23 cellular contexts compared by ENCODE assay signal in the genomic region with DNA sequence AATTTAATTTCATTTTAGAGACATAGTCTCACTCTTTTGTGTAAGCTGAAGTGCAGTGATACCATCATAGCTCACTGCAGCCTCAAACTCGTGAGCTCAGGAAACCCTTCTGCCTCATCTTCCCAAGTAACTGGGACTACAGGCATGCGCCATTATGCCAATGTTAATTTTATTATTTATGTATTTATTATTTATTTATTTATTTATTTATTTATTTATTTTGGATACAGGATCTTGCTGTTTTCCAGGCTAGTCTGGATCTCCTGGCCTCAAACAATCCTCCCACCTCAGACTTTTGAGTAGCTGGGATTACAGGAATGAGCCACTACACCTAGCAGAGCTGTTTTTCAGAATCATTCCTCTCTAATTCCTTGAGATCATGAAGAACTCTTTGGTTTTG.
A peak's percentile ranks its signal among the peaks of the same experiment; 100 is the strongest.
DNase-seq lines count a peak whose midpoint lies in the region; ATAC-seq and TF ChIP-seq lines count a peak whose summit lies in the region.
"Had no signal": no experiment of that assay in that cellular context is flagged by ENCODE, and none has a peak within 500 bp of the region (broad histone marks: within the 10 kb centered on the region; RNA-seq: fewer than 3 reads in every experiment).

No MANE protein-coding gene starts in this region.

- POLR2A ChIA-PET in HEK293 (lab: Yijun Ruan, JAX): no interaction called here

- H4K20me1 ChIP-seq in KMS-11 (ENCODE audit: insufficient read depth): no peaks in the 10 kb centered on the region
- H4K20me1 ChIP-seq: BLaER1 had no signal

- no peak overlapping the region for H2AFZ ChIP-seq in KMS-11 (ENCODE audit: low read depth)

- peaks cover 20% of the 10 kb centered on the region for H3K4me1 Mint-ChIP-seq in glutamatergic neuron (ENCODE audit: low read depth, unreplicated experiment)
- H3K4me1 Mint-ChIP-seq in stimulated activated effector memory CD8-positive, alpha-beta T cell treated with anti-CD3 and anti-CD28 coated beads, Interleukin-12 subunit alpha, Interleukin-12 subunit beta, amount 100 ng/mL, for 72 hours: no peaks in the 10 kb centered on the region
- H3K4me1 Mint-ChIP-seq: CD14-positive monocyte; CD4-positive, alpha-beta memory T cell; CD4-positive, CD25-positive, alpha-beta regulatory T cell; CD8-positive, alpha-beta memory T cell had no signal

- CTCF ChIA-PET in HEK293 (lab: Yijun Ruan, JAX): no interaction called here

- no peaks in the 10 kb centered on the region for H3K9me3 ChIP-seq in HEK293 (ENCODE audit: control insufficient read depth, insufficient read depth, low read depth, low read length)
- H3K9me3 ChIP-seq: BE2C, BLaER1 had no signal

- peak overlapping the region; percentile 3; the same call in 1 of the 2 replicates for H3K4me2 ChIP-seq in KMS-11
- H3K4me2 ChIP-seq: BLaER1 had no signal

- H3K27ac ChIP-seq in HEK293 (ENCODE audit: extremely low read depth, low read depth, low read length) (no peak overlapping the region), KMS-11 (no peak overlapping the region)
- H3K27ac ChIP-seq: BLaER1 had no signal

- no peaks in the 10 kb centered on the region for H3K27me3 ChIP-seq in KMS-11 (ENCODE audit: insufficient read depth, low read depth)
- H3K27me3 ChIP-seq: BE2C, BLaER1 had no signal

- TF ChIP-seq CTCF in HEK293 (tag by site-specific recombination; IDR thresholded peaks at IDR 0.05): no peak
- TF ChIP-seq CTCF in KMS-11 (conservative IDR thresholded peaks at IDR 0.05; ENCODE audit: low read depth, low read length): no peak
- no peak for TF ChIP-seq CTCF in glutamatergic neuron (IDR thresholded peaks at IDR 0.05; ENCODE audit: partially characterized antibody, unreplicated experiment)

- H3K27ac Mint-ChIP-seq in glutamatergic neuron (ENCODE audit: unreplicated experiment): peak overlapping the region; percentile 35
- H3K27ac Mint-ChIP-seq in stimulated activated effector memory CD8-positive, alpha-beta T cell treated with anti-CD3 and anti-CD28 coated beads, Interleukin-12 subunit alpha, Interleukin-12 subunit beta, amount 100 ng/mL, for 72 hours: no peak overlapping the region
- H3K27ac Mint-ChIP-seq: CD14-positive monocyte; CD4-positive, alpha-beta memory T cell; CD4-positive, CD25-positive, alpha-beta regulatory T cell; CD8-positive, alpha-beta memory T cell had no signal

- H3K4me3 ChIP-seq in HEK293 (ENCODE audit: low read depth, low read length): no peak overlapping the region
- no peak overlapping the region for H3K4me3 ChIP-seq in KMS-11 (IDR thresholded peaks at IDR 0.05; ENCODE audit: insufficient read depth, low read depth, low read length)
- H3K4me3 ChIP-seq: BLaER1, GM12878 had no signal

- peaks cover 5% of the 10 kb centered on the region; the same call in 1 of the 2 replicates for H3K79me2 ChIP-seq in KMS-11 (ENCODE audit: insufficient read depth, low read depth)

- no peak for ATAC-seq in stimulated activated effector memory CD8-positive, alpha-beta T cell treated with anti-CD3 and anti-CD28 coated beads, Interleukin-12 subunit alpha, Interleukin-12 subunit beta, amount 100 ng/mL, for 72 hours
- ATAC-seq: GM12878 had no signal

- no peaks in the 10 kb centered on the region for H3K9me3 Mint-ChIP-seq in glutamatergic neuron (ENCODE audit: unreplicated experiment)
- peaks cover 13% of the 10 kb centered on the region for H3K9me3 Mint-ChIP-seq in stimulated activated effector memory CD8-positive, alpha-beta T cell treated with anti-CD3 and anti-CD28 coated beads, Interleukin-12 subunit alpha, Interleukin-12 subunit beta, amount 100 ng/mL, for 72 hours

- no peaks in the 10 kb centered on the region for H3K36me3 Mint-ChIP-seq in glutamatergic neuron (ENCODE audit: unreplicated experiment)
- H3K36me3 Mint-ChIP-seq in stimulated activated effector memory CD8-positive, alpha-beta T cell treated with anti-CD3 and anti-CD28 coated beads, Interleukin-12 subunit alpha, Interleukin-12 subunit beta, amount 100 ng/mL, for 72 hours: no peaks in the 10 kb centered on the region
- H3K36me3 Mint-ChIP-seq: CD14-positive monocyte; CD4-positive, alpha-beta memory T cell; CD4-positive, CD25-positive, alpha-beta regulatory T cell; CD8-positive, alpha-beta memory T cell had no signal

- H3K36me3 ChIP-seq in HEK293 (ENCODE audit: control insufficient read depth in 2 of 2, insufficient read depth in 1 of 2, low read length in 2 of 2) (no peaks in the 10 kb centered on the region), KMS-11 (ENCODE audit: insufficient read depth) (no peaks in the 10 kb centered on the region)
- H3K36me3 ChIP-seq: BE2C, BLaER1 had no signal

- H3K27me3 Mint-ChIP-seq in glutamatergic neuron (ENCODE audit: unreplicated experiment): peaks cover 3% of the 10 kb centered on the region
- H3K27me3 Mint-ChIP-seq: CD4-positive, alpha-beta memory T cell; CD4-positive, CD25-positive, alpha-beta regulatory T cell; CD8-positive, alpha-beta memory T cell had no signal

- no peak for DNase-seq in glutamatergic neuron
- no peak for DNase-seq in ecto neural progenitor cell (ENCODE audit: low spot score)
- no peak for DNase-seq in stimulated activated effector memory CD8-positive, alpha-beta T cell treated with anti-CD3 and anti-CD28 coated beads, Interleukin-12 subunit alpha, Interleukin-12 subunit beta, amount 100 ng/mL, for 72 hours (ENCODE audit: low spot score in 2 of 2)
- DNase-seq: 8988T; ACHN; BE2C; C1 segment of cervical spinal cord; CD4-positive, alpha-beta memory T cell; CD4-positive, CD25-positive, alpha-beta regulatory T cell; CD8-positive, alpha-beta memory T cell; COR-L47; DMS 273 treated with DMSO at 0.1 percent for 48 hours; DMS153; DMS53; DMS79; DND-41; EL; GDM1 had no signal

- peaks cover 3% of the 10 kb centered on the region; the same call in 1 of the 2 replicates for H3K4me1 ChIP-seq in HEK293 (ENCODE audit: control insufficient read depth, insufficient read depth, low read length)
- H3K4me1 ChIP-seq in KMS-11 (ENCODE audit: low read depth, poor library complexity, severe bottlenecking): peaks cover 50% of the 10 kb centered on the region
- H3K4me1 ChIP-seq: BE2C, BLaER1 had no signal

- H3K4me3 Mint-ChIP-seq in glutamatergic neuron (ENCODE audit: unreplicated experiment): no peak overlapping the region
- no peak overlapping the region for H3K4me3 Mint-ChIP-seq in stimulated activated effector memory CD8-positive, alpha-beta T cell treated with anti-CD3 and anti-CD28 coated beads, Interleukin-12 subunit alpha, Interleukin-12 subunit beta, amount 100 ng/mL, for 72 hours
- H3K4me3 Mint-ChIP-seq: CD14-positive monocyte; CD4-positive, alpha-beta memory T cell; CD4-positive, CD25-positive, alpha-beta regulatory T cell; CD8-positive, alpha-beta memory T cell had no signal

- no peak overlapping the region for H3K9ac ChIP-seq in KMS-11
- H3K9ac ChIP-seq: BLaER1 had no signal

TF ChIP-seq in HEK293, 187 proteins besides CTCF, POLR2A, EP300 and RAD21 (continues in another document):
- TF ChIP-seq ZIC2 (tag by site-specific recombination; IDR thresholded peaks at IDR 0.05): no peak
- no peak for TF ChIP-seq ZNF658 (tag by site-specific recombination; IDR thresholded peaks at IDR 0.05)
- TF ChIP-seq, protein P1, sequence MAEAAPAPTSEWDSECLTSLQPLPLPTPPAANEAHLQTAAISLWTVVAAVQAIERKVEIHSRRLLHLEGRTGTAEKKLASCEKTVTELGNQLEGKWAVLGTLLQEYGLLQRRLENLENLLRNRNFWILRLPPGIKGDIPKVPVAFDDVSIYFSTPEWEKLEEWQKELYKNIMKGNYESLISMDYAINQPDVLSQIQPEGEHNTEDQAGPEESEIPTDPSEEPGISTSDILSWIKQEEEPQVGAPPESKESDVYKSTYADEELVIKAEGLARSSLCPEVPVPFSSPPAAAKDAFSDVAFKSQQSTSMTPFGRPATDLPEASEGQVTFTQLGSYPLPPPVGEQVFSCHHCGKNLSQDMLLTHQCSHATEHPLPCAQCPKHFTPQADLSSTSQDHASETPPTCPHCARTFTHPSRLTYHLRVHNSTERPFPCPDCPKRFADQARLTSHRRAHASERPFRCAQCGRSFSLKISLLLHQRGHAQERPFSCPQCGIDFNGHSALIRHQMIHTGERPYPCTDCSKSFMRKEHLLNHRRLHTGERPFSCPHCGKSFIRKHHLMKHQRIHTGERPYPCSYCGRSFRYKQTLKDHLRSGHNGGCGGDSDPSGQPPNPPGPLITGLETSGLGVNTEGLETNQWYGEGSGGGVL (tag by site-specific recombination; IDR thresholded peaks at IDR 0.05): no peak
- TF ChIP-seq ZNF514 (tag by site-specific recombination; IDR thresholded peaks at IDR 0.05): no peak
- TF ChIP-seq MYNN (tag by site-specific recombination; IDR thresholded peaks at IDR 0.05; ENCODE audit: borderline replicate concordance): no peak
- TF ChIP-seq ZNF555 (tag by site-specific recombination; conservative IDR thresholded peaks at IDR 0.05): 0 out of 2 replicates have a peak, but pooled peaks have one; percentile 18
- no peak for TF ChIP-seq SCRT1 (tag by site-specific recombination; IDR thresholded peaks at IDR 0.05; ENCODE audit: borderline replicate concordance)
- TF ChIP-seq, protein P2, sequence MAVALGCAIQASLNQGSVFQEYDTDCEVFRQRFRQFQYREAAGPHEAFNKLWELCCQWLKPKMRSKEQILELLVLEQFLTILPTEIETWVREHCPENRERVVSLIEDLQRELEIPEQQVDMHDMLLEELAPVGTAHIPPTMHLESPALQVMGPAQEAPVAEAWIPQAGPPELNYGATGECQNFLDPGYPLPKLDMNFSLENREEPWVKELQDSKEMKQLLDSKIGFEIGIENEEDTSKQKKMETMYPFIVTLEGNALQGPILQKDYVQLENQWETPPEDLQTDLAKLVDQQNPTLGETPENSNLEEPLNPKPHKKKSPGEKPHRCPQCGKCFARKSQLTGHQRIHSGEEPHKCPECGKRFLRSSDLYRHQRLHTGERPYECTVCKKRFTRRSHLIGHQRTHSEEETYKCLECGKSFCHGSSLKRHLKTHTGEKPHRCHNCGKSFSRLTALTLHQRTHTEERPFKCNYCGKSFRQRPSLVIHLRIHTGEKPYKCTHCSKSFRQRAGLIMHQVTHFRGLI (tag by site-specific recombination; IDR thresholded peaks at IDR 0.05): no peak
- no peak for TF ChIP-seq ZNF76 (tag by site-specific recombination; IDR thresholded peaks at IDR 0.05; ENCODE audit: borderline replicate concordance, low read depth)
- no peak for TF ChIP-seq ZFP69B (tag by site-specific recombination; IDR thresholded peaks at IDR 0.05)
